ENCODE assay signal across 23 cellular contexts in the genomic region with DNA sequence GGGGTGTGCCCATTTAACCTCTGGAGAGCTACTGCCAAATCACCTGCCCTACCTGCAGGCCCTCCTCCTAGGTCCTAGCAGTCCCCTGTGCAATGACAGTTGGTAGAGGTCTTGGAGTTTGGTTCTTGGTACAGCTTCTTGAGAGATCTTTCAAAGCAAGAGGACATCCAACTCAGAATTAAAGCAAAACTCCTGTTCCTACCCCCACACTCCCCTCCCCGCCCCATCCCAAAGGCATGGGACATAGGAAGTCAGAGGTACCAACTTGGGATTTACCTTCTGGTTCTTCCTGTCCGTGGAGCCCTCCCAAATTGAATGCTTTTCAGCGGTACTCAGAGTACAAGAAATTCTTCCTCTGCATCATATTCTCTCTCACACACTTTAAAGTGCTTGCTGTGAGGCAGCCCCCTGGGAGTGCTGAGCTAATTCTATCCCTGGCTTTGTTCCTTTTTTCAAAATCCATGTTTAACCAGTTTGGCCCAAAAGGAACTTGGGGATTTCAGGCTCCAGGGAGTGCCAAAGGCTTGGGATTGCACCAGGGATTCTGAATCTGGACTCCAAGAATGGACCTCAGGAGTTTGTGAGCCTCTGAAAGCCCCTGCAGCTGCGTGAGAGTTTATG. TPM values are rescaled to one million over a fixed set of nuclear protein-coding genes. Genes with fewer than 3 reads are reported as not detected.
"Had no signal": no experiment of that assay in that cellular context is flagged by ENCODE, and none has a peak within 500 bp of the region (broad histone marks: within the 10 kb centered on the region; RNA-seq: fewer than 3 reads in every experiment).

No MANE protein-coding gene starts in this region.

- H3K9me3 Mint-ChIP-seq: activated CD4-positive, alpha-beta T cell treated with anti-CD3 and anti-CD28 coated beads, Interleukin-2, amount 10 ng/mL, durations not matched to agents 7 days and 5 days; activated naive CD4-positive, alpha-beta T cell treated with anti-CD3 and anti-CD28 coated beads, Interleukin-2, amount 50 U/mL, for 24 hours; activated T-cell treated with anti-CD3 and anti-CD28 coated beads, Interleukin-2, amount 50 U/mL, for 24 hours; activated T-helper 2 cell treated with anti-CD3 and anti-CD28 coated beads, Interferon-gamma antibody, Interleukin-2, Interleukin-4, amounts not matched to agents 10 μg/mL and 5 μg/mL and 100 μg/mL, durations not matched to agents 14 hours and 24 hours and 36 hours; dendritic cell treated with granulocyte-macrophage colony-stimulating factor and Interleukin-4, amounts not matched to agents 40 ng/mL and 50 ng/mL, for 4 days; memory B cell; natural killer cell; T-helper 1 cell treated with Interleukin-12 subunit alpha and Interleukin-12 subunit beta and Interleukin-4 antibody, amounts not matched to agents 30 μg/mL and 1 μg/mL, for 36 hours had no signal

- H3K27me3 Mint-ChIP-seq: activated naive CD4-positive, alpha-beta T cell treated with anti-CD3 and anti-CD28 coated beads, Interleukin-2, amount 50 U/mL, for 24 hours; memory B cell had no signal

- H3K9me3 ChIP-seq: breast epithelium, esophagus squamous epithelium, neutrophil, SJSA1, tibial nerve had no signal

- ATAC-seq: activated CD4-positive, CD25-positive, alpha-beta regulatory T cell treated with anti-CD3 and anti-CD28 coated beads, Interleukin-2, amount 50 U/mL, for 24 hours; activated CD8-positive, alpha-beta T cell treated with anti-CD3 and anti-CD28 coated beads, Interleukin-2, amount 10 ng/mL, durations not matched to agents 7 days and 5 days; natural killer cell had no signal

- H3K4me1 Mint-ChIP-seq: activated CD4-positive, alpha-beta T cell treated with anti-CD3 and anti-CD28 coated beads, Interleukin-2, amount 10 ng/mL, durations not matched to agents 7 days and 5 days; activated naive CD4-positive, alpha-beta T cell treated with anti-CD3 and anti-CD28 coated beads, Interleukin-2, amount 50 U/mL, for 24 hours; memory B cell; natural killer cell had no signal

- H3K36me3 Mint-ChIP-seq: activated naive CD4-positive, alpha-beta T cell treated with anti-CD3 and anti-CD28 coated beads, Interleukin-2, amount 50 U/mL, for 24 hours; memory B cell; natural killer cell had no signal

- DNase-seq: activated CD4-positive, alpha-beta T cell treated with anti-CD3 and anti-CD28 coated beads, Interleukin-2, amount 10 ng/mL, durations not matched to agents 7 days and 5 days; activated CD8-positive, alpha-beta T cell treated with anti-CD3 and anti-CD28 coated beads, Interleukin-2, amount 10 ng/mL, durations not matched to agents 7 days and 5 days; activated T-cell treated with anti-CD3 and anti-CD28 coated beads, Interleukin-2, amount 50 U/mL, for 24 hours; effector memory CD4-positive, alpha-beta T cell; esophagus squamous epithelium; foreskin melanocyte; kidney glomerular epithelial cell; natural killer cell; stimulated activated CD4-positive, alpha-beta T cell treated with anti-CD3 and anti-CD28 coated beads, Interleukin-12 subunit alpha, Interleukin-12 subunit beta, amount 100 ng/mL, for 4 hours; stimulated activated CD4-positive, alpha-beta T cell treated with anti-CD3 and anti-CD28 coated beads, Interleukin-1b, Interleukin-23, amount 100 ng/mL, for 48 hours; stimulated activated CD8-positive, alpha-beta memory T cell treated with anti-CD3 and anti-CD28 coated beads, Interleukin-4, amount 100 ng/mL, for 48 hours; stimulated activated naive CD4-positive, alpha-beta T cell treated with Interleukin-2 at 50 U/mL for 16 hours; substantia nigra had no signal

- H3K4me3 ChIP-seq: breast epithelium, esophagus squamous epithelium, SJSA1, tibial nerve had no signal

- H3K27ac ChIP-seq: neutrophil, SJSA1, tibial nerve had no signal

- H3K4me1 ChIP-seq: breast epithelium, SJSA1 had no signal

- H3K36me3 ChIP-seq: breast epithelium, esophagus squamous epithelium, neutrophil, SJSA1, tibial nerve had no signal

- H3K4me3 Mint-ChIP-seq: activated CD4-positive, alpha-beta T cell treated with anti-CD3 and anti-CD28 coated beads, Interleukin-2, amount 10 ng/mL, durations not matched to agents 7 days and 5 days; activated CD8-positive, alpha-beta T cell treated with anti-CD3 and anti-CD28 coated beads, Interleukin-2, amount 10 ng/mL, durations not matched to agents 7 days and 5 days; activated naive CD4-positive, alpha-beta T cell treated with anti-CD3 and anti-CD28 coated beads, Interleukin-2, amount 50 U/mL, for 24 hours; activated T-cell treated with anti-CD3 and anti-CD28 coated beads, Interleukin-2, amount 50 U/mL, for 24 hours; dendritic cell treated with granulocyte-macrophage colony-stimulating factor and Interleukin-4, amounts not matched to agents 40 ng/mL and 50 ng/mL, for 4 days; memory B cell; natural killer cell; T-helper 1 cell treated with Interleukin-12 subunit alpha and Interleukin-12 subunit beta and Interleukin-4 antibody, amounts not matched to agents 30 μg/mL and 1 μg/mL, for 36 hours had no signal

- H3K27ac Mint-ChIP-seq: activated CD4-positive, alpha-beta T cell treated with anti-CD3 and anti-CD28 coated beads, Interleukin-2, amount 10 ng/mL, durations not matched to agents 7 days and 5 days; activated CD8-positive, alpha-beta T cell treated with anti-CD3 and anti-CD28 coated beads, Interleukin-2, amount 10 ng/mL, durations not matched to agents 7 days and 5 days; activated naive CD4-positive, alpha-beta T cell treated with anti-CD3 and anti-CD28 coated beads, Interleukin-2, amount 50 U/mL, for 24 hours; activated T-cell treated with anti-CD3 and anti-CD28 coated beads, Interleukin-2, amount 50 U/mL, for 24 hours; activated T-helper 2 cell treated with anti-CD3 and anti-CD28 coated beads, Interferon-gamma antibody, Interleukin-2, Interleukin-4, amounts not matched to agents 10 μg/mL and 5 μg/mL and 100 μg/mL, durations not matched to agents 14 hours and 24 hours and 36 hours; dendritic cell treated with granulocyte-macrophage colony-stimulating factor and Interleukin-4, amounts not matched to agents 40 ng/mL and 50 ng/mL, for 4 days; memory B cell; natural killer cell; T-helper 1 cell treated with Interleukin-12 subunit alpha and Interleukin-12 subunit beta and Interleukin-4 antibody, amounts not matched to agents 30 μg/mL and 1 μg/mL, for 36 hours had no signal

- H3K27me3 ChIP-seq: breast epithelium, esophagus squamous epithelium, tibial nerve had no signal

RNA-seq across cellular contexts. Expression of a gene that starts 40.8 kb away (rescaled TPM):
- total RNA-seq: activated CD4-positive, alpha-beta T cell treated with anti-CD3 and anti-CD28 coated beads, Interleukin-2, amount 10 ng/mL, durations not matched to agents 7 days and 5 days; activated CD8-positive, alpha-beta T cell treated with anti-CD3 and anti-CD28 coated beads, Interleukin-2, amount 10 ng/mL, durations not matched to agents 7 days and 5 days; natural killer cell had no signal
